18 cellular contexts compared by ENCODE assay signal in genomic region chr4:153207027-153207426, GRCh38. TPM values are rescaled to one million over a fixed set of nuclear protein-coding genes. Genes with fewer than 3 reads are reported as not detected.
DNase-seq lines count a peak whose midpoint lies in the region; ATAC-seq and TF ChIP-seq lines count a peak whose summit lies in the region.
"Had no signal": no experiment of that assay in that cellular context is flagged by ENCODE, and none has a peak within 500 bp of the region (broad histone marks: within the 10 kb centered on the region; RNA-seq: fewer than 3 reads in every experiment).

No MANE protein-coding gene starts in this region.

- no peaks in the 10 kb centered on the region for H3K9me3 Mint-ChIP-seq in neural crest cell
- peaks cover 2 to 4% of the 10 kb centered on the region in 2 donors for H3K9me3 Mint-ChIP-seq in stimulated activated naive B cell treated with anti-CD40 and anti-IgM and Interleukin-4, amounts not matched to agents 10 μg/mL and 1 μg/mL and 100 μg/mL, for 72 hours
- H3K9me3 Mint-ChIP-seq: activated T-helper 1 cell treated with anti-CD3 and anti-CD28 coated beads, Interleukin-12 subunit alpha, Interleukin-12 subunit beta, Interleukin-2, Interleukin-4 antibody, amounts not matched to agents 30 ng/mL and 10 ng/mL and 1 ng/mL, durations not matched to agents 14 hours and 24 hours and 36 hours had no signal

- peak overlapping the region; percentile 39; the same call in 1 of the 2 replicates for H3K27ac ChIP-seq in HUES6 (ENCODE audit: low read depth, low read length)
- peak overlapping the region in 47 of 59 donors; percentile 4 to 97 (median 89) for H3K27ac ChIP-seq in dorsolateral prefrontal cortex
- H3K27ac ChIP-seq: left ventricle myocardium inferior had no signal

- H3K4me3 ChIP-seq in HUES6 (ENCODE audit: low read depth, low read length): peak overlapping the region; percentile 61
- peak overlapping the region; percentile 29 to 84 (median 62) for H3K4me3 ChIP-seq in dorsolateral prefrontal cortex
- H3K4me3 ChIP-seq: left ventricle myocardium inferior had no signal

- H3K9ac ChIP-seq in HUES6 (ENCODE audit: low read length): no peak overlapping the region

- DNase-seq in ELF-1 (ENCODE audit: low read depth, low spot score): peak; percentile 38
- no peak for DNase-seq in dorsolateral prefrontal cortex
- no peak for DNase-seq in neural crest cell (ENCODE audit: low read depth, low spot score)
- no peak for DNase-seq in NCI-H1930 (lab: John Stamatoyannopoulos, UW)
- no peak for DNase-seq in stimulated activated naive B cell treated with anti-CD40 and anti-IgM and Interleukin-4, amounts not matched to agents 10 μg/mL and 1 μg/mL and 100 μg/mL, for 72 hours
- DNase-seq in AG20443 (ENCODE audit: low spot score): no peak
- DNase-seq: aorta; cortex of kidney; naive B cell; NCI-H187 treated with DMSO at 0.1 percent for 48 hours; NCI-H524; stimulated activated CD4-positive, alpha-beta T cell treated with anti-CD3 and anti-CD28 coated beads, Interleukin-4, amount 100 ng/mL, for 4 hours; stimulated activated naive CD4-positive, alpha-beta T cell had no signal

- H3K27me3 ChIP-seq in HUES6 (ENCODE audit: control insufficient read depth, insufficient read depth, low read length) (peaks cover 14% of the 10 kb centered on the region), dorsolateral prefrontal cortex (no peaks in the 10 kb centered on the region)

- no peak for TF ChIP-seq CTCF in dorsolateral prefrontal cortex (IDR thresholded peaks at IDR 0.05 in 54 of 56, conservative IDR thresholded peaks at IDR 0.05 in 2 of 56; ENCODE audit: low read depth in 1 of 56, partially characterized antibody in 56 of 56)
- no peak for TF ChIP-seq CTCF in neural crest cell (conservative IDR thresholded peaks at IDR 0.05)

- H3K36me3 ChIP-seq in HUES6 (ENCODE audit: control insufficient read depth, insufficient read depth, low read length): no peaks in the 10 kb centered on the region
- H3K36me3 ChIP-seq: left ventricle myocardium inferior had no signal

- peaks cover 50% of the 10 kb centered on the region for H3K4me1 ChIP-seq in HUES6 (ENCODE audit: control insufficient read depth, insufficient read depth, low read length)

- peaks cover 2% of the 10 kb centered on the region; the same call in 1 of the 2 replicates for H3K9me3 ChIP-seq in HUES6 (ENCODE audit: control insufficient read depth, insufficient read depth, low read depth, low read length)
- H3K9me3 ChIP-seq: left ventricle myocardium inferior had no signal

- peaks cover 78% of the 10 kb centered on the region for H3K4me1 Mint-ChIP-seq in neural crest cell
- H3K4me1 Mint-ChIP-seq in stimulated activated naive B cell treated with anti-CD40 and anti-IgM and Interleukin-4, amounts not matched to agents 10 μg/mL and 1 μg/mL and 100 μg/mL, for 72 hours: peaks cover 10 to 21% of the 10 kb centered on the region in 2 donors

- intact Hi-C loops in dorsolateral prefrontal cortex (cut with DNase I): loop anchor here (5.0 to 10.0 kb wide), 3 partner anchors 35 to 258 kb away; partner anchors contain the start of gene TMEM131L (in 1 of the 2)

- no peak for ATAC-seq in stimulated activated naive B cell treated with anti-CD40 and anti-IgM and Interleukin-4, amounts not matched to agents 10 μg/mL and 1 μg/mL and 100 μg/mL, for 72 hours (replicated peaks)
- no peak for ATAC-seq in GM18511 (IDR thresholded peaks at IDR 0.05; ENCODE audit: unreplicated experiment)

- H3K27me3 Mint-ChIP-seq in neural crest cell (ENCODE audit: low read depth): no peaks in the 10 kb centered on the region
- peaks cover 12 to 27% of the 10 kb centered on the region in 2 donors for H3K27me3 Mint-ChIP-seq in stimulated activated naive B cell treated with anti-CD40 and anti-IgM and Interleukin-4, amounts not matched to agents 10 μg/mL and 1 μg/mL and 100 μg/mL, for 72 hours

- H3K36me3 Mint-ChIP-seq in neural crest cell (ENCODE audit: low read depth): peaks cover 2% of the 10 kb centered on the region
- peaks cover 2 to 4% of the 10 kb centered on the region in 2 donors for H3K36me3 Mint-ChIP-seq in stimulated activated naive B cell treated with anti-CD40 and anti-IgM and Interleukin-4, amounts not matched to agents 10 μg/mL and 1 μg/mL and 100 μg/mL, for 72 hours

- H3K27ac Mint-ChIP-seq in neural crest cell (ENCODE audit: unreplicated experiment): peak overlapping the region; percentile 99
- H3K27ac Mint-ChIP-seq in stimulated activated naive B cell treated with anti-CD40 and anti-IgM and Interleukin-4, amounts not matched to agents 10 μg/mL and 1 μg/mL and 100 μg/mL, for 72 hours: no peak overlapping the region
- H3K27ac Mint-ChIP-seq: activated T-helper 1 cell treated with anti-CD3 and anti-CD28 coated beads, Interleukin-12 subunit alpha, Interleukin-12 subunit beta, Interleukin-2, Interleukin-4 antibody, amounts not matched to agents 30 ng/mL and 10 ng/mL and 1 ng/mL, durations not matched to agents 14 hours and 24 hours and 36 hours; B cell; naive B cell had no signal

- peak overlapping the region; percentile 87 for H3K4me3 Mint-ChIP-seq in neural crest cell
- no peak overlapping the region for H3K4me3 Mint-ChIP-seq in stimulated activated naive B cell treated with anti-CD40 and anti-IgM and Interleukin-4, amounts not matched to agents 10 μg/mL and 1 μg/mL and 100 μg/mL, for 72 hours
- H3K4me3 Mint-ChIP-seq: activated T-helper 1 cell treated with anti-CD3 and anti-CD28 coated beads, Interleukin-12 subunit alpha, Interleukin-12 subunit beta, Interleukin-2, Interleukin-4 antibody, amounts not matched to agents 30 ng/mL and 10 ng/mL and 1 ng/mL, durations not matched to agents 14 hours and 24 hours and 36 hours; B cell; naive B cell had no signal

RNA-seq across cellular contexts. Expression of gene TRIM2, which starts 2.8 kb away (rescaled TPM):
- total RNA-seq in dorsolateral prefrontal cortex: 100 to 1,000 TPM; 287 to 703 (median 456) TPM
- 105 and 106 TPM in 2 replicates for total RNA-seq in neural crest cell
